Comparison of ENCODE assay signal across 1 cellular context in genomic region chr3:120090422-120090821, GRCh38.
TF ChIP-seq lines count a peak whose summit lies in the region.

No MANE protein-coding gene starts in this region.

TF ChIP-seq in IMR-90, 13 proteins besides CTCF, POLR2A, EP300 and RAD21 (continued from another document):
- TF ChIP-seq USF2 (IDR thresholded peaks at IDR 0.05; ENCODE audit: low read depth, low read length) (no peak), MAFK (IDR thresholded peaks at IDR 0.05; ENCODE audit: low read depth, low read length) (no peak), ELK1 (IDR thresholded peaks at IDR 0.05; ENCODE audit: borderline replicate concordance, low read depth, low read length) (no peak), CEBPB (IDR thresholded peaks at IDR 0.05; ENCODE audit: low read depth, low read length) (no peak), CHD1 (IDR thresholded peaks at IDR 0.05; ENCODE audit: low read depth, low read length) (no peak), FOS (IDR thresholded peaks at IDR 0.05; ENCODE audit: low read depth, low read length) (no peak), RCOR1 (IDR thresholded peaks at IDR 0.05; ENCODE audit: insufficient replicate concordance, low read length) (no peak), BHLHE40 (IDR thresholded peaks at IDR 0.05; ENCODE audit: low read depth, low read length) (no peak), SMC3 (IDR thresholded peaks at IDR 0.05; ENCODE audit: low read depth, low read length) (no peak)
